9 cellular contexts compared by ENCODE assay signal in genomic region chr10:123939591-123939990, GRCh38. TPM values are rescaled to one million over a fixed set of nuclear protein-coding genes. Genes with fewer than 3 reads are reported as not detected.
"Had no signal": no experiment of that assay in that cellular context is flagged by ENCODE, and none has a peak within 500 bp of the region (broad histone marks: within the 10 kb centered on the region; RNA-seq: fewer than 3 reads in every experiment).

No MANE protein-coding gene starts in this region.

- DNase-seq: GDM1, GF-D8 had no signal

- H3K4me3 ChIP-seq: GM12878 had no signal

- FAIRE-seq: G401.6, GM12878, GM12891, GM12892, GM18507, GM19239 had no signal

RNA-seq across cellular contexts. Expression of gene CPXM2, which starts 48.0 kb away (rescaled TPM):
- total RNA-seq: G401 had no signal
